ENCODE assay signal across 10 cellular contexts in the genomic region with DNA sequence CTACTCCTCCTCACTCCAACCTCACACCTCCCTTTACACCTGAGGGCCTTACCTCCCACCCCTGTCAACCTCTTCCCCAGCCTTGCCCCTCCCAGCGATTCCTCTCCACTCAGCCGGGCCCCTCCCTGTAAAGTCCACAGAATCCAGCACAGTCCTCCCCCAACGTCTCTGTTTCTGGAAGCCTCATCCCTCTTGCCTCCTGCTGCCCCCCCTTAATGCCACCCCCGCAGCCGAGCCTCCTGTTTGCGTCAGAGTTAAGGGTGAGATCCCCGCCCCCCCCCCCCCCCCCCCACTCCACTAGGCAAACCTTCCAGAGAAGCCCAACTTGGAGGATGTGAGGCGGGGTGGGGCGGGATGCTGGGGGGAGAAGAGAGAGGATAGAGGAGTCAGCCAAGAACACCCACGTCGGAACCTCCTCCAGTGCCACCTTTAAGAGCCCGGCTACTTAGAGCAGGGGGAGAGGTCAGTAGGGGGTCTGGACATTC. TPM values are rescaled to one million over a fixed set of nuclear protein-coding genes. Genes with fewer than 3 reads are reported as not detected.
DNase-seq lines count a peak whose midpoint lies in the region; ATAC-seq, FAIRE-seq and TF ChIP-seq lines count a peak whose summit lies in the region.
"Had no signal": no experiment of that assay in that cellular context is flagged by ENCODE, and none has a peak within 500 bp of the region (broad histone marks: within the 10 kb centered on the region; RNA-seq: fewer than 3 reads in every experiment).

No MANE protein-coding gene starts in this region.

- H3K4me1 ChIP-seq in BLaER1 treated with 17β-estradiol and CSF1 and Interleukin-3, amounts not matched to agents 10 nM and 100 nM: peaks cover 2 to 27% (median 16%) of the 10 kb centered on the region in 10 experiments; a peak in 16 of 20 replicates
- H3K4me1 ChIP-seq in NT2/D1 (ENCODE audit: insufficient read depth, insufficient read length) (peaks cover 18% of the 10 kb centered on the region), endothelial cell of umbilical vein (ENCODE audit: control insufficient read depth, extremely low read depth, insufficient read depth, low read length) (peaks cover 12% of the 10 kb centered on the region), neuron (ENCODE audit: insufficient read depth, low read length) (peaks cover 24% of the 10 kb centered on the region), foreskin keratinocyte (no peaks in the 10 kb centered on the region)

- intact Hi-C loops in endothelial cell of umbilical vein (cut with micrococcal nuclease): no loop called here

- no peaks in the 10 kb centered on the region for H3K79me2 ChIP-seq in endothelial cell of umbilical vein (ENCODE audit: control insufficient read depth, insufficient read depth, low read length)

- TF ChIP-seq POLR2A in endothelial cell of umbilical vein (IDR thresholded peaks at IDR 0.05; ENCODE audit: low read depth, low read length): no peak

- H3K9me1 ChIP-seq in endothelial cell of umbilical vein (replicated peaks; ENCODE audit: control insufficient read depth, extremely low read depth, insufficient read depth, low read length): no peaks in the 10 kb centered on the region

- no peak for DNase-seq in NT2/D1 (ENCODE audit: low read depth, low spot score)
- no peak for DNase-seq in endothelial cell of umbilical vein (ENCODE audit: low read depth, low spot score)
- no peak for DNase-seq in Kasumi-1 (lab: John Stamatoyannopoulos, UW)
- no peak for DNase-seq in SHP77 (lab: John Stamatoyannopoulos, UW)
- DNase-seq in foreskin keratinocyte: no peak
- no peak for DNase-seq in NCI-H69 (lab: John Stamatoyannopoulos, UW)
- DNase-seq: T-helper 2 cell had no signal

- ATAC-seq in foreskin keratinocyte: no peak

- POLR2A ChIA-PET in endothelial cell of umbilical vein (lab: Charles Lee): no interaction called here

- no peak for FAIRE-seq in endothelial cell of umbilical vein (lab: Jason Lieb, UNC)

- peak overlapping the region in 5 of 10 experiments; percentile 38 to 61 (median 48); a peak in 10 of 20 replicates for H3K4me3 ChIP-seq in BLaER1 treated with 17β-estradiol and CSF1 and Interleukin-3, amounts not matched to agents 10 nM and 100 nM
- H3K4me3 ChIP-seq in NT2/D1 (ENCODE audit: insufficient read length, low read depth) (peak overlapping the region; percentile 55), endothelial cell of umbilical vein (replicated peaks in 1 of 3; ENCODE audit: insufficient read depth in 1 of 3, low read depth in 1 of 3, low read length in 3 of 3) (no peak overlapping the region), neuron (ENCODE audit: low read length) (peak overlapping the region; percentile 49)

- no TSS peak for BruUV-seq in endothelial cell of umbilical vein (replicated peaks; lab: Mats Ljungman, UMichigan)

- H2AFZ ChIP-seq in endothelial cell of umbilical vein (ENCODE audit: low read depth, low read length) (peak overlapping the region; percentile 15), neuron (ENCODE audit: low read depth, low read length) (no peak overlapping the region)

- peak overlapping the region in 2 of 11 experiments; percentile 55 to 66; a peak in 2 of 22 replicates for H3K9ac ChIP-seq in BLaER1 treated with 17β-estradiol and CSF1 and Interleukin-3, amounts not matched to agents 10 nM and 100 nM
- peak overlapping the region; percentile 76 for H3K9ac ChIP-seq in NT2/D1 (ENCODE audit: insufficient read length, low read depth)
- no peak overlapping the region for H3K9ac ChIP-seq in endothelial cell of umbilical vein (replicated peaks; ENCODE audit: extremely low read depth, insufficient read depth, low read length)

- TF ChIP-seq CTCF in endothelial cell of umbilical vein (IDR thresholded peaks at IDR 0.05; ENCODE audit: extremely low read depth in 1 of 2, insufficient read depth in 1 of 2, low read depth in 1 of 2, low read length in 2 of 2): no peak
- TF ChIP-seq CTCF in foreskin keratinocyte (conservative IDR thresholded peaks at IDR 0.05): no peak

- H3K4me2 ChIP-seq in BLaER1 treated with 17β-estradiol and CSF1 and Interleukin-3, amounts not matched to agents 10 nM and 100 nM: peak overlapping the region; percentile 49 to 98 (median 59); a peak in 17 of 22 replicates
- peak overlapping the region; percentile 56 for H3K4me2 ChIP-seq in endothelial cell of umbilical vein (ENCODE audit: insufficient read depth, low read length)

- dilution Hi-C loops in endothelial cell of umbilical vein (cut with MboI; ENCODE audit: extremely low pct_ligation_motif_present, low sequenced_read_pairs): no loop called here

- CTCF ChIA-PET in endothelial cell of umbilical vein (lab: Charles Lee): interaction anchor here (0.6 kb wide), 1 partner anchor 22 kb away, joined by 3 read pairs; no protein-coding TSS in a partner anchor

- peaks cover 0 to 31% (median 0%) of the 10 kb centered on the region in 11 experiments; a peak in 8 of 22 replicates for H4K20me1 ChIP-seq in BLaER1 treated with 17β-estradiol and CSF1 and Interleukin-3, amounts not matched to agents 10 nM and 100 nM
- H4K20me1 ChIP-seq in endothelial cell of umbilical vein (replicated peaks; ENCODE audit: control insufficient read depth, extremely low read depth, insufficient read depth, low read length): no peaks in the 10 kb centered on the region

- H3K27me3 ChIP-seq in BLaER1 treated with 17β-estradiol and CSF1 and Interleukin-3, amounts not matched to agents 10 nM and 100 nM: peaks cover 50 to 100% (median 98%) of the 10 kb centered on the region in 11 experiments
- H3K27me3 ChIP-seq in NT2/D1 (ENCODE audit: insufficient read depth, insufficient read length) (no peaks in the 10 kb centered on the region), endothelial cell of umbilical vein (ENCODE audit: control insufficient read depth in 2 of 2, insufficient read depth in 2 of 2, low read length in 2 of 2) (peaks cover 8 to 15% of the 10 kb centered on the region in 2 experiments), neuron (ENCODE audit: insufficient read depth, low read length) (no peaks in the 10 kb centered on the region), foreskin keratinocyte (peaks cover 49% of the 10 kb centered on the region)

- peak overlapping the region in 1 of 11 experiments; percentile 42; a peak in 1 of 22 replicates for H3K27ac ChIP-seq in BLaER1 treated with 17β-estradiol and CSF1 and Interleukin-3, amounts not matched to agents 10 nM and 100 nM
- H3K27ac ChIP-seq in endothelial cell of umbilical vein (ENCODE audit: insufficient read depth, low read depth, low read length): no peak overlapping the region
- H3K27ac ChIP-seq in foreskin keratinocyte: no peak overlapping the region

- no peaks in the 10 kb centered on the region for H3K9me3 ChIP-seq in BLaER1 treated with 17β-estradiol and CSF1 and Interleukin-3, amounts not matched to agents 10 nM and 100 nM (replicated peaks in 1 of 11)
- H3K9me3 ChIP-seq in NT2/D1 (ENCODE audit: insufficient read depth, low read length) (no peaks in the 10 kb centered on the region), endothelial cell of umbilical vein (replicated peaks; ENCODE audit: control insufficient read depth, insufficient read depth, low read length) (no peaks in the 10 kb centered on the region), neuron (ENCODE audit: low read length) (no peaks in the 10 kb centered on the region)

- H3K36me3 ChIP-seq in BLaER1 treated with 17β-estradiol and CSF1 and Interleukin-3, amounts not matched to agents 10 nM and 100 nM: no peaks in the 10 kb centered on the region
- H3K36me3 ChIP-seq in NT2/D1 (ENCODE audit: insufficient read depth, insufficient read length, low read length) (no peaks in the 10 kb centered on the region), endothelial cell of umbilical vein (ENCODE audit: control insufficient read depth in 2 of 2, extremely low read depth in 1 of 2, insufficient read depth in 2 of 2, low read length in 2 of 2) (no peaks in the 10 kb centered on the region), neuron (ENCODE audit: insufficient read depth, low read length) (no peaks in the 10 kb centered on the region)

TF ChIP-seq in endothelial cell of umbilical vein, 7 proteins besides CTCF, POLR2A, EP300 and RAD21 (continues in another document):
- TF ChIP-seq EZH2 (IDR thresholded peaks at IDR 0.05; ENCODE audit: borderline replicate concordance, low read depth, low read length, severe bottlenecking) (no peak), GATA2 (IDR thresholded peaks at IDR 0.05; ENCODE audit: insufficient read depth, insufficient read length, low read depth, low read length) (no peak), FOS (IDR thresholded peaks at IDR 0.05; ENCODE audit: borderline replicate concordance, insufficient read depth, low read length) (no peak), JUN (IDR thresholded peaks at IDR 0.05; ENCODE audit: borderline replicate concordance, insufficient read depth, insufficient read length, low read depth) (no peak), MYC (IDR thresholded peaks at IDR 0.05; ENCODE audit: low read depth, low read length) (no peak)
- TF ChIP-seq, protein P1, sequence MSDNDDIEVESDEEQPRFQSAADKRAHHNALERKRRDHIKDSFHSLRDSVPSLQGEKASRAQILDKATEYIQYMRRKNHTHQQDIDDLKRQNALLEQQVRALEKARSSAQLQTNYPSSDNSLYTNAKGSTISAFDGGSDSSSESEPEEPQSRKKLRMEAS (IDR thresholded peaks at IDR 0.05; ENCODE audit: insufficient read depth, insufficient read length): no peak

RNA-seq across cellular contexts. Expression of a gene that starts 2.1 kb away (rescaled TPM):
- 0.09 and 0.30 TPM in 2 replicates for total RNA-seq in endothelial cell of umbilical vein
- 0.04 and 0.06 TPM in 2 replicates for polyA plus RNA-seq in endothelial cell of umbilical vein
- polyA plus RNA-seq in endothelial cell of umbilical vein (2011; cell fraction: cytosol; rRNA removed): 0.01 and 0.03 TPM in 2 replicates
- polyA plus RNA-seq in endothelial cell of umbilical vein (2011; cell fraction: nucleus; rRNA removed): 0.08 TPM in 2 replicates
- polyA plus RNA-seq in endothelial cell of umbilical vein (2012): 0.12 and 0.14 TPM in 2 replicates
- polyA minus RNA-seq in endothelial cell of umbilical vein: 0.49 TPM in 1 of 2 replicates, not detected in the other
- 0.61 TPM for polyA minus RNA-seq in endothelial cell of umbilical vein (2011; cell fraction: cytosol; rRNA and poly(A)+ RNA removed)
- not detected in 2 replicates for polyA minus RNA-seq in endothelial cell of umbilical vein (2011; cell fraction: nucleus; rRNA and poly(A)+ RNA removed)
- 0.03 and 0.04 TPM in 2 replicates for total RNA-seq in foreskin keratinocyte
- under 0.01 TPM in 1 of 2 replicates, not detected in the other for polyA plus RNA-seq in foreskin keratinocyte
- total RNA-seq: lower leg skin had no signal

RNA-seq across cellular contexts. Expression of a gene that starts 33.2 kb away (rescaled TPM):
- total RNA-seq in endothelial cell of umbilical vein (143 and 166 TPM in 2 replicates), foreskin keratinocyte (23.5 and 25.3 TPM in 2 replicates)
- polyA plus RNA-seq in endothelial cell of umbilical vein (94.8 and 157 TPM in 2 replicates), foreskin keratinocyte (28.4 and 35.9 TPM in 2 replicates)
- polyA plus RNA-seq in endothelial cell of umbilical vein (2011; cell fraction: cytosol; rRNA removed): 40.6 and 56.8 TPM in 2 replicates
- polyA plus RNA-seq in endothelial cell of umbilical vein (2011; cell fraction: nucleus; rRNA removed): 41.1 and 46.1 TPM in 2 replicates
- 117 and 119 TPM in 2 replicates for polyA plus RNA-seq in endothelial cell of umbilical vein (2012)
- 84.1 and 137 TPM in 2 replicates for polyA minus RNA-seq in endothelial cell of umbilical vein
- polyA minus RNA-seq in endothelial cell of umbilical vein (2011; cell fraction: cytosol; rRNA and poly(A)+ RNA removed): 58.3 TPM
- 35.6 and 43.7 TPM in 2 replicates for polyA minus RNA-seq in endothelial cell of umbilical vein (2011; cell fraction: nucleus; rRNA and poly(A)+ RNA removed)

Comparison
In these comparisons a context has a peak if more than half of its experiments do, and no peak if none do; other contexts are left out.
1. H3K4me3 ChIP-seq: peak in NT2/D1 (single experiment) and neuron (single experiment); none in endothelial cell of umbilical vein (0 of 3).